ENCODE assay signal across 8 cellular contexts in the genomic region with DNA sequence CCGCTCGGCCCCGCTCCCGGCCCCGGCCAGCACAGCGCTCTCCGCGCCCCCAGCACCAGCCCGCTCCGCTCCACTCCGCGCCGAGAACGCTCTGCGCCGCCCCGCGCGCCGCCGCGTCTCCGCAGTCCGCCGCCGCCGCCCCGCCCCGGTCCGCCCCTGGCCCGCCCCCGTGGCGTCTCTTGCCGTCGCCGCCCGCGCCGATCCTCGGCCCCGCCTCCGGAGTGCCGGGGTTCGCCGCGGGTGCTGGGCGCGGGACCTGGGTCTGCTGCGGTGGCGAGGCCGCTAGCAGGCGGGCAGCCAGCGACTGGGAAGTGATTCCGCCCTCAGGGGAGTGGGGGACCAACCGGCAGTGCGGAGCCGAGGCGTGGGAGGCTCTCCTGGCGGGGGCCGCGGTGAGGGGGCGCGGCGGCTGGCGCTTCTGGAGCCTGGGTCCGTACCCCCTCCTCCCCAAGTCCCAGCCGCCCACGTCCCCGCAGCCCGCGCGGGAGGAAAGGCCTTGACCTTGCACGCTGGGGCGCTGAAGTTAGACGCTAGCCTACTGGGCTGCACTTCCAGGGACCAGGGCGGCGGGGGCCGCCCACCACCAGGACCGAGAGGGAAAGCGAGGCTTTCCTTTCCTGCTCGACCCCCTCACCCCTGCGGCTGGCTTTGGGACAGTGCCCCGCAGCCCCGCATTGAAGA. TPM values are rescaled to one million over a fixed set of nuclear protein-coding genes. Genes with fewer than 3 reads are reported as not detected.
A peak's percentile ranks its signal among the peaks of the same experiment; 100 is the strongest.
DNase-seq lines count a peak whose midpoint lies in the region; FAIRE-seq and TF ChIP-seq lines count a peak whose summit lies in the region.

A gene with protein sequence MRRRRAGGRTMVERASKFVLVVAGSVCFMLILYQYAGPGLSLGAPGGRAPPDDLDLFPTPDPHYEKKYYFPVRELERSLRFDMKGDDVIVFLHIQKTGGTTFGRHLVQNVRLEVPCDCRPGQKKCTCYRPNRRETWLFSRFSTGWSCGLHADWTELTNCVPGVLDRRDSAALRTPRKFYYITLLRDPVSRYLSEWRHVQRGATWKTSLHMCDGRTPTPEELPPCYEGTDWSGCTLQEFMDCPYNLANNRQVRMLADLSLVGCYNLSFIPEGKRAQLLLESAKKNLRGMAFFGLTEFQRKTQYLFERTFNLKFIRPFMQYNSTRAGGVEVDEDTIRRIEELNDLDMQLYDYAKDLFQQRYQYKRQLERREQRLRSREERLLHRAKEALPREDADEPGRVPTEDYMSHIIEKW (minus strand): TSS at position 93 of the 681 bp plus-strand sequence. CDS start 305 bp downstream, outside the sequence.

- H3K9me3 ChIP-seq in Loucy (ENCODE audit: insufficient read depth, low read depth, low read length) (no peaks in the 10 kb centered on the region), SU-DHL-6 (ENCODE audit: insufficient read depth, low read length) (no peaks in the 10 kb centered on the region), testis (no peaks in the 10 kb centered on the region)

- peak; percentile 85 for TF ChIP-seq POLR2A in H54 (IDR thresholded peaks at IDR 0.05; ENCODE audit: low read depth, low read length)
- TF ChIP-seq POLR2A in testis (IDR thresholded peaks at IDR 0.05): no peak

- peaks cover 36% of the 10 kb centered on the region for H3K36me3 ChIP-seq in Loucy (ENCODE audit: insufficient read depth, low read length)
- no peaks in the 10 kb centered on the region for H3K36me3 ChIP-seq in SU-DHL-6 (ENCODE audit: low read length)
- no peaks in the 10 kb centered on the region for H3K36me3 ChIP-seq in testis (ENCODE audit: low read depth, missing control alignments)

- intact Hi-C loops in testis (cut with DNase I; ENCODE audit: low total_unique reads): no loop called here

- H3K4me1 Mint-ChIP-seq in activated naive CD8-positive, alpha-beta T cell (ENCODE audit: low read depth): peaks cover 38% of the 10 kb centered on the region
- H3K4me1 Mint-ChIP-seq in glutamatergic neuron (ENCODE audit: low read depth, unreplicated experiment) (peaks cover 23% of the 10 kb centered on the region), osteocyte (ENCODE audit: unreplicated experiment) (peaks cover 43% of the 10 kb centered on the region)

- TF ChIP-seq CTCF in Loucy (conservative IDR thresholded peaks at IDR 0.05; ENCODE audit: low read length) (no peak), SU-DHL-6 (IDR thresholded peaks at IDR 0.05; ENCODE audit: insufficient read depth, low read length, poor library complexity, severe bottlenecking) (no peak), glutamatergic neuron (IDR thresholded peaks at IDR 0.05; ENCODE audit: partially characterized antibody, unreplicated experiment) (no peak), osteocyte (IDR thresholded peaks at IDR 0.05) (no peak), testis (IDR thresholded peaks at IDR 0.05) (no peak)

- FAIRE-seq in H54 (lab: Jason Lieb, UNC): no peak

- peaks cover 40% of the 10 kb centered on the region for H4K20me1 ChIP-seq in Loucy (ENCODE audit: insufficient read depth, low read length, poor library complexity, severe bottlenecking)
- H4K20me1 ChIP-seq in SU-DHL-6 (ENCODE audit: low read depth, low read length): peaks cover 4% of the 10 kb centered on the region; the same call in 1 of the 2 replicates

- peaks cover 27% of the 10 kb centered on the region for H3K27me3 ChIP-seq in Loucy (ENCODE audit: insufficient read depth, low read length, poor library complexity, severe bottlenecking)
- no peaks in the 10 kb centered on the region for H3K27me3 ChIP-seq in SU-DHL-6 (ENCODE audit: low read length)
- no peaks in the 10 kb centered on the region for H3K27me3 ChIP-seq in testis

- H3K27ac Mint-ChIP-seq in activated naive CD8-positive, alpha-beta T cell: no peak within 1 kb of the TSS
- H3K27ac Mint-ChIP-seq in glutamatergic neuron (ENCODE audit: unreplicated experiment) (no peak within 1 kb of the TSS), osteocyte (ENCODE audit: unreplicated experiment) (peak within 1 kb of the TSS; percentile 54)

- H3K9me2 ChIP-seq in Loucy (replicated peaks; ENCODE audit: low read depth, low read length) (no peaks in the 10 kb centered on the region), SU-DHL-6 (replicated peaks; ENCODE audit: insufficient read depth, low read length) (no peaks in the 10 kb centered on the region)

- H3F3A ChIP-seq in Loucy (ENCODE audit: low read depth) (0 out of 2 replicates have a peak, but pooled peaks cover 6% of the 10 kb centered on the region), SU-DHL-6 (ENCODE audit: insufficient read depth) (no peaks in the 10 kb centered on the region)

- H3K4me1 ChIP-seq in Loucy (ENCODE audit: insufficient read depth, low read length, poor library complexity, severe bottlenecking): peaks cover 44% of the 10 kb centered on the region
- H3K4me1 ChIP-seq in testis: peaks cover 41% of the 10 kb centered on the region

- no peak within 1 kb of the TSS for H3K27ac ChIP-seq in SU-DHL-6 (ENCODE audit: low read depth, low read length)
- peak within 1 kb of the TSS; percentile 55 to 81 for H3K27ac ChIP-seq in testis

- H3K27me3 Mint-ChIP-seq in activated naive CD8-positive, alpha-beta T cell: no peaks in the 10 kb centered on the region
- H3K27me3 Mint-ChIP-seq in glutamatergic neuron (ENCODE audit: unreplicated experiment): peaks cover 10% of the 10 kb centered on the region
- H3K27me3 Mint-ChIP-seq in osteocyte (ENCODE audit: unreplicated experiment): no peaks in the 10 kb centered on the region

- DNase-seq in GM04504 (ENCODE audit: low read depth) (peak; percentile 61), H54 (ENCODE audit: insufficient read length, low spot score) (peak; percentile 87), glutamatergic neuron (peak; percentile 96), osteocyte (ENCODE audit: extremely low spot score, unreplicated experiment) (peak; percentile 94), testis (peak; percentile 92)

- peak within 1 kb of the TSS; percentile 98 for H3K4me2 ChIP-seq in Loucy (ENCODE audit: low read depth, low read length, poor library complexity, severe bottlenecking)
- peak within 1 kb of the TSS; percentile 65 for H3K4me2 ChIP-seq in SU-DHL-6 (ENCODE audit: low read depth, low read length, poor library complexity, severe bottlenecking)

- WGBS in testis, 2 donors: 0 to 2% methylated on average over 3 to 10 of the region's 84 CpGs

- H3K36me3 Mint-ChIP-seq in activated naive CD8-positive, alpha-beta T cell: no peaks in the 10 kb centered on the region
- H3K36me3 Mint-ChIP-seq in glutamatergic neuron (ENCODE audit: unreplicated experiment): no peaks in the 10 kb centered on the region
- peaks cover 7% of the 10 kb centered on the region for H3K36me3 Mint-ChIP-seq in osteocyte (ENCODE audit: unreplicated experiment)

- H3K79me2 ChIP-seq in Loucy (ENCODE audit: insufficient read depth, low read length) (peaks cover 94% of the 10 kb centered on the region), SU-DHL-6 (ENCODE audit: insufficient read depth, low read length) (peaks cover 14% of the 10 kb centered on the region)

- H2AFZ ChIP-seq in Loucy (ENCODE audit: low read length) (no peak within 1 kb of the TSS), SU-DHL-6 (ENCODE audit: low read depth, low read length, severe bottlenecking) (peak within 1 kb of the TSS; percentile 92)

- H3K4me3 ChIP-seq in Loucy (ENCODE audit: low read length, poor library complexity, severe bottlenecking): peak within 1 kb of the TSS; percentile 90
- H3K4me3 ChIP-seq in SU-DHL-6 (ENCODE audit: insufficient read depth, low read length, poor library complexity, severe bottlenecking): peak within 1 kb of the TSS; percentile 62
- H3K4me3 ChIP-seq in testis: peak within 1 kb of the TSS; percentile 70 to 89

- H3K9ac ChIP-seq in Loucy (ENCODE audit: low read depth, low read length, poor library complexity, severe bottlenecking): peak within 1 kb of the TSS; percentile 99
- peak within 1 kb of the TSS; percentile 63 for H3K9ac ChIP-seq in SU-DHL-6 (ENCODE audit: low read length)

- H3K4me3 Mint-ChIP-seq in activated naive CD8-positive, alpha-beta T cell: peak within 1 kb of the TSS; percentile 92
- H3K4me3 Mint-ChIP-seq in glutamatergic neuron (ENCODE audit: unreplicated experiment) (peak within 1 kb of the TSS; percentile 98), osteocyte (ENCODE audit: unreplicated experiment) (peak within 1 kb of the TSS; percentile 87)

- H3K9me3 Mint-ChIP-seq in activated naive CD8-positive, alpha-beta T cell (ENCODE audit: low read depth): no peaks in the 10 kb centered on the region
- H3K9me3 Mint-ChIP-seq in glutamatergic neuron (ENCODE audit: unreplicated experiment) (peaks cover 11% of the 10 kb centered on the region), osteocyte (ENCODE audit: unreplicated experiment) (no peaks in the 10 kb centered on the region)

RNA-seq across cellular contexts. Expression of the gene that starts here (rescaled TPM):
- total RNA-seq in glutamatergic neuron (ENCODE audit: unreplicated experiment): 173 TPM
- 42.6 and 43.0 TPM in 2 replicates for total RNA-seq in osteocyte
- 100 to 1,000 TPM; 143 to 203 TPM for total RNA-seq in testis
- polyA plus RNA-seq in testis (ENCODE audit: insufficient read depth, low read depth, low replicate concordance): 58.7 TPM
